Comparison of ENCODE assay signal across 30 cellular contexts in the genomic region with DNA sequence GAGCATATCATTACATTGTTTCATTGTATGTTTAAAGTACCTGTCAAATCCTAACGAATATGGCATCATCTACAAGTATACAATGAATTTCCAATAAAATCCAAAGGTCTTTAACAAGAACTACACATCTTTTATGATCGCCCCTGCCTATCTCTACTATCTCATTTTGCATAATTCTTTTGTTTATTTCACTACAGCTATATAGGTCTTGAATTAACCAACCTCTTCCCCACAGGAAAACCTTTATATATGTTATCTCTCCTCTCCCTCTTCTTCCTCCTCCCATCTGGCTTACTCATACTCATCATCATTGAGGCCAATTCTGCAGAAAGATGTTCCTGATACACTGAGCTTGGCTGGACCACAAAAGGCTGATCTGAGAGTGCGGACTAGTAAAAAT.
"Had no signal": no experiment of that assay in that cellular context is flagged by ENCODE, and none has a peak within 500 bp of the region (broad histone marks: within the 10 kb centered on the region; RNA-seq: fewer than 3 reads in every experiment).

No MANE protein-coding gene starts in this region.

- H3K9me3 ChIP-seq: adrenal gland, body of pancreas, breast epithelium had no signal

- H3K27ac ChIP-seq: adrenal gland, body of pancreas, brain microvascular endothelial cell, breast epithelium, VCaP had no signal

- ATAC-seq: activated CD8-positive, alpha-beta T cell treated with anti-CD3 and anti-CD28 coated beads for 36 hours; activated naive CD4-positive, alpha-beta T cell treated with anti-CD3 and anti-CD28 coated beads, Interleukin-2, amount 50 U/mL, for 72 hours; activated T-cell treated with anti-CD3 and anti-CD28 coated beads, Interleukin-2, amount 50 U/mL, for 4 hours; activated T-cell treated with anti-CD3 and anti-CD28 coated beads, Interleukin-2, amount 50 U/mL, for 72 hours; activated T-helper 17 cell treated with anti-CD3 and anti-CD28 coated beads, Interleukin-2, amount 50 U/mL, for 72 hours; body of pancreas had no signal

- H3K27me3 ChIP-seq: adrenal gland, body of pancreas, brain microvascular endothelial cell, breast epithelium had no signal

- H3K36me3 ChIP-seq: adrenal gland, brain microvascular endothelial cell, breast epithelium had no signal

- H3K4me3 ChIP-seq: adrenal gland, body of pancreas, breast epithelium had no signal

- DNase-seq: activated B cell treated with CpG ODN at 0.5 μM for 24 hours; activated CD4-positive, alpha-beta memory T cell treated with anti-CD3 and anti-CD28 coated beads for 36 hours; activated CD4-positive, alpha-beta T cell treated with anti-CD3 and anti-CD28 coated beads for 4 hours; activated CD4-positive, alpha-beta T cell treated with anti-CD3 and anti-CD28 coated beads, Interleukin-2, amount 10 ng/mL, durations not matched to agents 24 days and 14 days; activated CD4-positive, alpha-beta T cell treated with anti-CD3 and anti-CD28 coated beads, Interleukin-2, amount 50 U/mL, for 1 hour; activated CD4-positive, alpha-beta T cell treated with anti-CD3 and anti-CD28 coated beads, Interleukin-2, amount 50 U/mL, for 4 hours; activated CD4-positive, CD25-positive, alpha-beta regulatory T cell treated with anti-CD3 and anti-CD28 coated beads, Interleukin-2, amount 50 U/mL, for 72 hours; activated CD8-positive, alpha-beta memory T cell treated with anti-CD3 and anti-CD28 coated beads, Interleukin-2, amount 50 U/mL, for 4 hours; activated CD8-positive, alpha-beta T cell treated with anti-CD3 and anti-CD28 coated beads for 36 hours; activated effector memory CD4-positive, alpha-beta T cell treated with anti-CD3 and anti-CD28 coated beads, Interleukin-2, amount 50 U/mL, for 16 hours; activated gamma-delta T cell treated with Interleukin-2 at 50 U/mL for 16 hours; activated naive CD4-positive, alpha-beta T cell; activated naive CD4-positive, alpha-beta T cell treated with anti-CD3 and anti-CD28 coated beads for 36 hours; activated naive CD4-positive, alpha-beta T cell treated with anti-CD3 and anti-CD28 coated beads, Interleukin-2, amount 50 U/mL, for 16 hours; activated naive CD8-positive, alpha-beta T cell treated with anti-CD3 and anti-CD28 coated beads for 36 hours; activated T-cell treated with anti-CD3 and anti-CD28 coated beads for 4 hours; activated T-cell treated with anti-CD3 and anti-CD28 coated beads, Interleukin-2, amount 50 U/mL, for 1 hour; activated T-cell treated with anti-CD3 and anti-CD28 coated beads, Interleukin-2, amount 50 U/mL, for 4 hours; activated T-cell treated with anti-CD3 and anti-CD28 coated beads, Interleukin-2, amount 50 U/mL, for 72 hours; adrenal gland; amniotic stem cell; aorta; body of pancreas; brain microvascular endothelial cell; central memory CD4-positive, alpha-beta T cell; T-helper 9 cell had no signal

- H3K4me1 ChIP-seq: adrenal gland, body of pancreas, breast epithelium had no signal
